In the genomic region with DNA sequence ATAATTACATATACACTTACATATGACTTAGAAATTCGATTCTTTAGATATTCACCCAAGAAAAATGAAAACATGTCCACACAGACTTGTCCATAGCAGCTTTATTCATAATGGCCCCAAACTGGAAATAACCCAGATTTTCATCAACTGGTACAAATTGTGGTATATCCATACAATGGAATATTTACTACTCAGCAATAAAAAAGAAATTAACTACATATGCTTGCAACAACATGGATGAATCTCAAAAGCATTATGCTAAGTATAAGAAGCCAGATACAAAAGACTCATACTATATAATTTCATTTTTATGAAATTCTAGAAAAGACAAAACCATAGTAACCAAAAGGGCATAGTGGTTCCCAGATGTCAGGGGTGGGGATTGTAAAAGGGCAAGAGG, we compare ENCODE assay signal across 38 cellular contexts. TPM values are rescaled to one million over a fixed set of nuclear protein-coding genes. Genes with fewer than 3 reads are reported as not detected.
"Had no signal": no experiment of that assay in that cellular context is flagged by ENCODE, and none has a peak within 500 bp of the region (broad histone marks: within the 10 kb centered on the region; RNA-seq: fewer than 3 reads in every experiment).

No MANE protein-coding gene starts in this region.

- DNase-seq: Karpas-422, Kasumi-1, MG63, MM.1S, MV-4-11, NCI-H1048, NCI-H1092, NCI-H1092 treated with DMSO at 0.1 percent for 48 hours, NCI-H1105, NCI-H1105 treated with DMSO at 0.1 percent for 48 hours, NCI-H1417, NCI-H1417 treated with DMSO at 0.1 percent for 48 hours, NCI-H1436, NCI-H1436 treated with DMSO at 0.1 percent for 48 hours, NCI-H146, NCI-H1694, NCI-H1694 treated with DMSO at 0.1 percent for 48 hours, NCI-H187, NCI-H187 treated with DMSO at 0.1 percent for 48 hours, NCI-H1930, NCI-H2029, NCI-H2029 treated with DMSO at 0.1 percent for 48 hours, NCI-H2081, NCI-H2081 treated with DMSO at 0.1 percent for 48 hours, NCI-H2107, NCI-H2171, NCI-H2171 treated with DMSO at 0.1 percent for 48 hours, NCI-H2227 treated with DMSO at 0.1 percent for 48 hours, NCI-H226, NCI-H345, NCI-H446, NCI-H446 treated with DMSO at 0.1 percent for 48 hours, NCI-H510A, NCI-H510A treated with DMSO at 0.1 percent for 48 hours, NCI-H524, NCI-H524 treated with DMSO at 0.1 percent for 48 hours had no signal

- H3K4me3 ChIP-seq: MG63 had no signal

- H3K36me3 ChIP-seq: MG63 had no signal

RNA-seq across cellular contexts. Expression of gene REEP1, which starts 5.1 kb away (rescaled TPM):
- total RNA-seq: MCF 10A, NCI-H460 had no signal
